In the genomic region with DNA sequence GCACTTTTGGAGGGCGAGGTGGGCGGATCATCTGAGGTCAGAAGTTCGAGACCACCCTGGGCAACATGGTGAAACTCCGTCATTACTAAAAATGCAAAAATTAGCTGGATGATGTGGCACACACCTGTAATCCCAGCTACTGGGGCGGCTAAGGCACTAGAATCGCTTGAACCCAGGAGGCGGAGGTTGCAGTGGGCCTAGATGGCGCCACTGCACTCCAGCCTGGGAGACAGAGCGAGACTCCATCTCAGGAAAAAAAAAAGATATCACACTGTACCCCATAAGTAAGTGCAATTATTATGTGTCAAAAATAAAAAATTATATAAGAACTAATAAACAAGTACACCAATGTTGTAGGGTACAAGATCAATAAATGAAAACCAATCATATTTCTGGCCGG, we compare ENCODE assay signal across 2 cellular contexts.
TF ChIP-seq lines count a peak whose summit lies in the region.

No MANE protein-coding gene starts in this region.

TF ChIP-seq in GM23338, 12 proteins besides CTCF, POLR2A, EP300 and RAD21 (continued from another document):
- TF ChIP-seq, protein P1, sequence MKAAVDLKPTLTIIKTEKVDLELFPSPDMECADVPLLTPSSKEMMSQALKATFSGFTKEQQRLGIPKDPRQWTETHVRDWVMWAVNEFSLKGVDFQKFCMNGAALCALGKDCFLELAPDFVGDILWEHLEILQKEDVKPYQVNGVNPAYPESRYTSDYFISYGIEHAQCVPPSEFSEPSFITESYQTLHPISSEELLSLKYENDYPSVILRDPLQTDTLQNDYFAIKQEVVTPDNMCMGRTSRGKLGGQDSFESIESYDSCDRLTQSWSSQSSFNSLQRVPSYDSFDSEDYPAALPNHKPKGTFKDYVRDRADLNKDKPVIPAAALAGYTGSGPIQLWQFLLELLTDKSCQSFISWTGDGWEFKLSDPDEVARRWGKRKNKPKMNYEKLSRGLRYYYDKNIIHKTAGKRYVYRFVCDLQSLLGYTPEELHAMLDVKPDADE (IDR thresholded peaks at IDR 0.05): no peak
- TF ChIP-seq, protein P2, sequence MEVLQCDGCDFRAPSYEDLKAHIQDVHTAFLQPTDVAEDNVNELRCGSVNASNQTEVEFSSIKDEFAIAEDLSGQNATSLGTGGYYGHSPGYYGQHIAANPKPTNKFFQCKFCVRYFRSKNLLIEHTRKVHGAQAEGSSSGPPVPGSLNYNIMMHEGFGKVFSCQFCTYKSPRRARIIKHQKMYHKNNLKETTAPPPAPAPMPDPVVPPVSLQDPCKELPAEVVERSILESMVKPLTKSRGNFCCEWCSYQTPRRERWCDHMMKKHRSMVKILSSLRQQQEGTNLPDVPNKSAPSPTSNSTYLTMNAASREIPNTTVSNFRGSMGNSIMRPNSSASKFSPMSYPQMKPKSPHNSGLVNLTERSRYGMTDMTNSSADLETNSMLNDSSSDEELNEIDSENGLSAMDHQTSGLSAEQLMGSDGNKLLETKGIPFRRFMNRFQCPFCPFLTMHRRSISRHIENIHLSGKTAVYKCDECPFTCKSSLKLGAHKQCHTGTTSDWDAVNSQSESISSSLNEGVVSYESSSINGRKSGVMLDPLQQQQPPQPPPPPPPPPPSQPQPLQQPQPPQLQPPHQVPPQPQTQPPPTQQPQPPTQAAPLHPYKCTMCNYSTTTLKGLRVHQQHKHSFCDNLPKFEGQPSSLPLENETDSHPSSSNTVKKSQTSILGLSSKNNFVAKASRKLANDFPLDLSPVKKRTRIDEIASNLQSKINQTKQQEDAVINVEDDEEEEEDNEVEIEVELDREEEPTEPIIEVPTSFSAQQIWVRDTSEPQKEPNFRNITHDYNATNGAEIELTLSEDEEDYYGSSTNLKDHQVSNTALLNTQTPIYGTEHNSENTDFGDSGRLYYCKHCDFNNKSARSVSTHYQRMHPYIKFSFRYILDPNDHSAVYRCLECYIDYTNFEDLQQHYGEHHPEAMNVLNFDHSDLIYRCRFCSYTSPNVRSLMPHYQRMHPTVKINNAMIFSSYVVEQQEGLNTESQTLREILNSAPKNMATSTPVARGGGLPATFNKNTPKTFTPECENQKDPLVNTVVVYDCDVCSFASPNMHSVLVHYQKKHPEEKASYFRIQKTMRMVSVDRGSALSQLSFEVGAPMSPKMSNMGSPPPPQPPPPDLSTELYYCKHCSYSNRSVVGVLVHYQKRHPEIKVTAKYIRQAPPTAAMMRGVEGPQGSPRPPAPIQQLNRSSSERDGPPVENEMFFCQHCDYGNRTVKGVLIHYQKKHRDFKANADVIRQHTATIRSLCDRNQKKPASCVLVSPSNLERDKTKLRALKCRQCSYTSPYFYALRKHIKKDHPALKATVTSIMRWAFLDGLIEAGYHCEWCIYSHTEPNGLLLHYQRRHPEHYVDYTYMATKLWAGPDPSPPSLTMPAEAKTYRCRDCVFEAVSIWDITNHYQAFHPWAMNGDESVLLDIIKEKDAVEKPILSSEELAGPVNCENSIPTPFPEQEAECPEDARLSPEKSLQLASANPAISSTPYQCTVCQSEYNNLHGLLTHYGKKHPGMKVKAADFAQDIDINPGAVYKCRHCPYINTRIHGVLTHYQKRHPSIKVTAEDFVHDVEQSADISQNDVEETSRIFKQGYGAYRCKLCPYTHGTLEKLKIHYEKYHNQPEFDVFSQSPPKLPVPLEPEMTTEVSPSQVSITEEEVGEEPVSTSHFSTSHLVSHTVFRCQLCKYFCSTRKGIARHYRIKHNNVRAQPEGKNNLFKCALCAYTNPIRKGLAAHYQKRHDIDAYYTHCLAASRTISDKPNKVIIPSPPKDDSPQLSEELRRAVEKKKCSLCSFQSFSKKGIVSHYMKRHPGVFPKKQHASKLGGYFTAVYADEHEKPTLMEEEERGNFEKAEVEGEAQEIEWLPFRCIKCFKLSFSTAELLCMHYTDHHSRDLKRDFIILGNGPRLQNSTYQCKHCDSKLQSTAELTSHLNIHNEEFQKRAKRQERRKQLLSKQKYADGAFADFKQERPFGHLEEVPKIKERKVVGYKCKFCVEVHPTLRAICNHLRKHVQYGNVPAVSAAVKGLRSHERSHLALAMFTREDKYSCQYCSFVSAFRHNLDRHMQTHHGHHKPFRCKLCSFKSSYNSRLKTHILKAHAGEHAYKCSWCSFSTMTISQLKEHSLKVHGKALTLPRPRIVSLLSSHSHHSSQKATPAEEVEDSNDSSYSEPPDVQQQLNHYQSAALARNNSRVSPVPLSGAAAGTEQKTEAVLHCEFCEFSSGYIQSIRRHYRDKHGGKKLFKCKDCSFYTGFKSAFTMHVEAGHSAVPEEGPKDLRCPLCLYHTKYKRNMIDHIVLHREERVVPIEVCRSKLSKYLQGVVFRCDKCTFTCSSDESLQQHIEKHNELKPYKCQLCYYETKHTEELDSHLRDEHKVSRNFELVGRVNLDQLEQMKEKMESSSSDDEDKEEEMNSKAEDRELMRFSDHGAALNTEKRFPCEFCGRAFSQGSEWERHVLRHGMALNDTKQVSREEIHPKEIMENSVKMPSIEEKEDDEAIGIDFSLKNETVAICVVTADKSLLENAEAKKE (CRISPR knock-in tag; IDR thresholded peaks at IDR 0.05): no peak
- TF ChIP-seq NANOG (IDR thresholded peaks at IDR 0.05; ENCODE audit: borderline replicate concordance) (no peak), EZH2phosphoT487 (IDR thresholded peaks at IDR 0.05; ENCODE audit: unreplicated experiment) (no peak), CREB1 (CRISPR knock-in tag; IDR thresholded peaks at IDR 0.05; ENCODE audit: low read depth) (no peak), STAT1 (IDR thresholded peaks at IDR 0.05; ENCODE audit: unreplicated experiment) (no peak)
- TF ChIP-seq, protein P3, sequence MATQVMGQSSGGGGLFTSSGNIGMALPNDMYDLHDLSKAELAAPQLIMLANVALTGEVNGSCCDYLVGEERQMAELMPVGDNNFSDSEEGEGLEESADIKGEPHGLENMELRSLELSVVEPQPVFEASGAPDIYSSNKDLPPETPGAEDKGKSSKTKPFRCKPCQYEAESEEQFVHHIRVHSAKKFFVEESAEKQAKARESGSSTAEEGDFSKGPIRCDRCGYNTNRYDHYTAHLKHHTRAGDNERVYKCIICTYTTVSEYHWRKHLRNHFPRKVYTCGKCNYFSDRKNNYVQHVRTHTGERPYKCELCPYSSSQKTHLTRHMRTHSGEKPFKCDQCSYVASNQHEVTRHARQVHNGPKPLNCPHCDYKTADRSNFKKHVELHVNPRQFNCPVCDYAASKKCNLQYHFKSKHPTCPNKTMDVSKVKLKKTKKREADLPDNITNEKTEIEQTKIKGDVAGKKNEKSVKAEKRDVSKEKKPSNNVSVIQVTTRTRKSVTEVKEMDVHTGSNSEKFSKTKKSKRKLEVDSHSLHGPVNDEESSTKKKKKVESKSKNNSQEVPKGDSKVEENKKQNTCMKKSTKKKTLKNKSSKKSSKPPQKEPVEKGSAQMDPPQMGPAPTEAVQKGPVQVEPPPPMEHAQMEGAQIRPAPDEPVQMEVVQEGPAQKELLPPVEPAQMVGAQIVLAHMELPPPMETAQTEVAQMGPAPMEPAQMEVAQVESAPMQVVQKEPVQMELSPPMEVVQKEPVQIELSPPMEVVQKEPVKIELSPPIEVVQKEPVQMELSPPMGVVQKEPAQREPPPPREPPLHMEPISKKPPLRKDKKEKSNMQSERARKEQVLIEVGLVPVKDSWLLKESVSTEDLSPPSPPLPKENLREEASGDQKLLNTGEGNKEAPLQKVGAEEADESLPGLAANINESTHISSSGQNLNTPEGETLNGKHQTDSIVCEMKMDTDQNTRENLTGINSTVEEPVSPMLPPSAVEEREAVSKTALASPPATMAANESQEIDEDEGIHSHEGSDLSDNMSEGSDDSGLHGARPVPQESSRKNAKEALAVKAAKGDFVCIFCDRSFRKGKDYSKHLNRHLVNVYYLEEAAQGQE (IDR thresholded peaks at IDR 0.05; ENCODE audit: unreplicated experiment): no peak

TF ChIP-seq in H1, 55 proteins besides CTCF, POLR2A, EP300 and RAD21 (continued from another document):
- no peak for TF ChIP-seq RNF2 (IDR thresholded peaks at IDR 0.05; ENCODE audit: borderline replicate concordance, low read depth, low read length, missing control alignments, poor library complexity, severe bottlenecking)
- TF ChIP-seq NRF1 (IDR thresholded peaks at IDR 0.05; ENCODE audit: low read depth, low read length): no peak
- no peak for TF ChIP-seq FOSL1 (IDR thresholded peaks at IDR 0.05; ENCODE audit: insufficient read depth, low read depth, low read length)
- TF ChIP-seq CTBP2 (IDR thresholded peaks at IDR 0.05; ENCODE audit: borderline replicate concordance, insufficient read depth, insufficient read length, low read length): no peak
- no peak for TF ChIP-seq SIRT6 (IDR thresholded peaks at IDR 0.05; ENCODE audit: low read length)
- no peak for TF ChIP-seq TCF12 (IDR thresholded peaks at IDR 0.05; ENCODE audit: low read depth, low read length)
- TF ChIP-seq SIN3A (conservative IDR thresholded peaks at IDR 0.05 in 1 of 2, IDR thresholded peaks at IDR 0.05 in 1 of 2; ENCODE audit: low read depth in 1 of 2, low read length in 2 of 2): no peak
